In the genomic region with DNA sequence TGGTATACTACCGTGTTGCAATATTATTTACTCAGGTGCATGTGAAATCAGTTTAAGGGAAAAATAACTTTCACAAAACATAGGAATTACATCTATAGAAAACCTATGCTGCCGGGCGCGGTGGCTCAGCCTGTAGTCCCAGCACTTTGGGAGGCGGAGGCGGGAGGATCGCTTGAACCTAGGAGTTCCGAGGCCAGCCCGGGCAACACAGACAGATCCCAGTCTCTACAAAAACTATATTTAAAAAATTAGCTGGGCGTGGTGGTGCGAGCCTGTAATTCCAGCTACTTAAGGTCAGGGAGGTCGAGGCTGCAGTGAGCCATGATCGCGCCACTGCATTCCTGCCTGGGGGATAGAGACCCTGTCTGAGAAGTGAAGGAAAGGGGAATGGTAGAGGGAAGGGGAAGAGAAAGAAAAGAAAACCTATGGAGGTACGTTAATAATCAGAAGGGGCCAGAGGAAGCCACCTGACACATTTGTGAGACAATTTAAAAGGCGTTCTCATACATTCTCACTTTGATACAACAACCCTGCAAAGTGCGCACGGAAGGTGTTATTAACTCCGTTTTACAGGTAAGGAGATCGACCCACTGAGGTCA, we compare ENCODE assay signal across 8 cellular contexts. TPM values are rescaled to one million over a fixed set of nuclear protein-coding genes. Genes with fewer than 3 reads are reported as not detected.
DNase-seq lines count a peak whose midpoint lies in the region; ATAC-seq and TF ChIP-seq lines count a peak whose summit lies in the region.

No MANE protein-coding gene starts in this region.

- H3K27me3 Mint-ChIP-seq in T-cell: peaks cover 0 to 3% of the 10 kb centered on the region in 2 donors

- H3K4me3 ChIP-seq in GM12875 (ENCODE audit: low read depth, low read length): peak overlapping the region; percentile 95
- H3K4me3 ChIP-seq in fibroblast of villous mesenchyme (ENCODE audit: low read depth, low read length): peak overlapping the region; percentile 77
- peak overlapping the region; percentile 76 for H3K4me3 ChIP-seq in psoas muscle

- ATAC-seq in T-cell (replicated peaks in 1 of 4) (no peak), psoas muscle (peak in 3 of 4 donors; percentile 23 to 25 (median 25))

- peaks cover 0 to 29% of the 10 kb centered on the region in 2 donors for H3K36me3 ChIP-seq in psoas muscle (ENCODE audit: insufficient read depth in 1 of 2, low read depth in 1 of 2)

- H3K27ac ChIP-seq in psoas muscle: peak overlapping the region; percentile 79

- POLR2A ChIA-PET in T-cell (lab: Charles Lee): no interaction called here

- intact Hi-C loops in psoas muscle (cut with DNase I): no loop called here

- TF ChIP-seq CTCF in GM12875 (IDR thresholded peaks at IDR 0.05; ENCODE audit: borderline replicate concordance, insufficient read depth, low read depth, low read length) (no peak), fibroblast of villous mesenchyme (IDR thresholded peaks at IDR 0.05; ENCODE audit: insufficient read depth, low read depth, low read length) (no peak), psoas muscle (IDR thresholded peaks at IDR 0.05) (no peak)

- 29 to 35% (median 33%) methylated on average over 20 of the region's 20 CpGs for WGBS in psoas muscle, 3 donors

- CTCF ChIA-PET in T-cell (lab: Charles Lee): interaction anchor here in 1 of 2 donors (0.6 kb wide), 1 partner anchor 1291 kb away, joined by 8 read pairs; no protein-coding TSS in a partner anchor

- peaks cover 19% of the 10 kb centered on the region for H3K4me1 ChIP-seq in psoas muscle

- DNase-seq in T-cell: no peak
- no peak for DNase-seq in fibroblast of villous mesenchyme (ENCODE audit: low read depth)
- no peak for DNase-seq in psoas muscle
- DNase-seq in NCI-H2107 (lab: John Stamatoyannopoulos, UW): no peak
- no peak for DNase-seq in CD1c-positive myeloid dendritic cell (ENCODE audit: extremely low spot score)
- DNase-seq in stimulated activated CD4-positive, alpha-beta T cell treated with anti-CD3 and anti-CD28 coated beads, Interleukin-1b, Interleukin-23, amount 100 ng/mL, for 48 hours: no peak
- no peak for DNase-seq in mucosa of gallbladder (ENCODE audit: low spot score)

- H3K4me3 Mint-ChIP-seq in T-cell: peak overlapping the region; percentile 90 to 92 (median 90)

- H3K9me3 ChIP-seq in psoas muscle: no peaks in the 10 kb centered on the region

- no peaks in the 10 kb centered on the region for H3K27me3 ChIP-seq in psoas muscle (ENCODE audit: insufficient read depth in 3 of 3, low read length in 2 of 3)

- peak overlapping the region; percentile 89 for H3K27ac Mint-ChIP-seq in T-cell

- peaks cover 8% of the 10 kb centered on the region for H3K36me3 Mint-ChIP-seq in T-cell

- peaks cover 20 to 31% (median 21%) of the 10 kb centered on the region in 3 donors for H3K4me1 Mint-ChIP-seq in T-cell

- H3K9me3 Mint-ChIP-seq in T-cell: peaks cover 0 to 4% (median 0%) of the 10 kb centered on the region in 3 donors

RNA-seq across cellular contexts. Expression of gene TMEM62, which starts 0.5 kb away (rescaled TPM):
- 10 to 100 TPM; 14.8 to 20.2 (median 16.4) TPM for total RNA-seq in T-cell
- total RNA-seq in fibroblast of villous mesenchyme: 16.8 and 18.4 TPM in 2 replicates
- total RNA-seq in psoas muscle: 10 to 100 TPM in 2 of 4 donors, 1 to 10 TPM in 2; 6.3 to 12.1 (median 9.1) TPM
- 10 to 100 TPM in 1 of 3 donors, 1 to 10 TPM in 2; 6.5 to 22.8 (median 6.6) TPM for polyA plus RNA-seq in psoas muscle
- total RNA-seq in mucosa of gallbladder: 28.6 TPM

RNA-seq across cellular contexts. Expression of gene UBR1, which starts 27.1 kb away (rescaled TPM):
- total RNA-seq in T-cell (10 to 100 TPM; 35.0 to 55.6 (median 41.0) TPM), fibroblast of villous mesenchyme (48.0 and 76.0 TPM in 2 replicates), psoas muscle (10 to 100 TPM; 20.4 to 25.1 (median 22.9) TPM), mucosa of gallbladder (31.1 TPM)
- 10 to 100 TPM in 1 of 3 donors, 1 to 10 TPM in 2; 4.8 to 16.2 (median 5.4) TPM for polyA plus RNA-seq in psoas muscle

RNA-seq across cellular contexts. Expression of gene CCNDBP1, which starts 52.3 kb away (rescaled TPM):
- total RNA-seq in T-cell (100 to 1,000 TPM in 3 of 5 donors, 10 to 100 TPM in 2; 91.3 to 103 (median 102) TPM), fibroblast of villous mesenchyme (57.7 and 67.8 TPM in 2 replicates), psoas muscle (10 to 100 TPM; 40.7 to 64.3 (median 50.4) TPM), mucosa of gallbladder (62.0 TPM)
- 10 to 100 TPM; 34.9 to 79.2 (median 36.4) TPM for polyA plus RNA-seq in psoas muscle

Comparison
In these comparisons a context has a peak if more than half of its experiments do, and no peak if none do; other contexts are left out.
1. ATAC-seq: peak in psoas muscle (3 of 4); none in T-cell (0 of 4).
2. Peak in every context shown above with its lines, with median percentiles within 50 percentile points of each other: H3K4me3 ChIP-seq.